In genomic region chr14:53978194-53978593, GRCh38 we compare ENCODE assay signal across 1 cellular context.
TF ChIP-seq lines count a peak whose summit lies in the region.

No MANE protein-coding gene starts in this region.

TF ChIP-seq in GM23338, 12 proteins besides CTCF, POLR2A, EP300 and RAD21 (continued from another document):
- TF ChIP-seq ZNF462 (CRISPR knock-in tag; IDR thresholded peaks at IDR 0.05) (no peak), ZNF114 (CRISPR knock-in tag; IDR thresholded peaks at IDR 0.05) (no peak), NANOG (IDR thresholded peaks at IDR 0.05; ENCODE audit: borderline replicate concordance) (no peak), EZH2 (IDR thresholded peaks at IDR 0.05; ENCODE audit: low read depth, unreplicated experiment) (no peak), ZNF331 (CRISPR knock-in tag; IDR thresholded peaks at IDR 0.05; ENCODE audit: low read depth) (no peak), STAT1 (IDR thresholded peaks at IDR 0.05; ENCODE audit: unreplicated experiment) (no peak), REST (IDR thresholded peaks at IDR 0.05; ENCODE audit: unreplicated experiment) (no peak)
